In genomic region chr10:101611096-101611495, GRCh38 we compare ENCODE assay signal across 22 cellular contexts. TPM values are rescaled to one million over a fixed set of nuclear protein-coding genes. Genes with fewer than 3 reads are reported as not detected.
DNase-seq lines count a peak whose midpoint lies in the region; ATAC-seq and TF ChIP-seq lines count a peak whose summit lies in the region.
"Had no signal": no experiment of that assay in that cellular context is flagged by ENCODE, and none has a peak within 500 bp of the region (broad histone marks: within the 10 kb centered on the region; RNA-seq: fewer than 3 reads in every experiment).

No MANE protein-coding gene starts in this region.

- POLR2A ChIA-PET in Caco-2 (lab: Charles Lee): no interaction called here
- POLR2A ChIA-PET in activated CD8-positive, alpha-beta T cell treated with anti-CD3 and anti-CD28 coated beads, Interleukin-2, amount 10 ng/mL, durations not matched to agents 7 days and 5 days (lab: Charles Lee): no interaction called here

- peak overlapping the region; percentile 74 for H3K27ac Mint-ChIP-seq in activated naive CD4-positive, alpha-beta T cell treated with anti-CD3 and anti-CD28 coated beads for 36 hours
- peak overlapping the region; percentile 22 for H3K27ac Mint-ChIP-seq in Caco-2 (ENCODE audit: unreplicated experiment)
- peak overlapping the region; percentile 76 for H3K27ac Mint-ChIP-seq in activated CD8-positive, alpha-beta T cell treated with anti-CD3 and anti-CD28 coated beads, Interleukin-2, amount 10 ng/mL, durations not matched to agents 7 days and 5 days
- no peak overlapping the region for H3K27ac Mint-ChIP-seq in neural crest cell (ENCODE audit: unreplicated experiment)

- H3K36me3 Mint-ChIP-seq in activated naive CD4-positive, alpha-beta T cell treated with anti-CD3 and anti-CD28 coated beads for 36 hours (ENCODE audit: low read depth): peaks cover 2% of the 10 kb centered on the region
- H3K36me3 Mint-ChIP-seq in Caco-2 (ENCODE audit: insufficient read depth, unreplicated experiment) (no peaks in the 10 kb centered on the region), neural crest cell (ENCODE audit: low read depth) (no peaks in the 10 kb centered on the region)
- peaks cover 12% of the 10 kb centered on the region for H3K36me3 Mint-ChIP-seq in activated CD8-positive, alpha-beta T cell treated with anti-CD3 and anti-CD28 coated beads, Interleukin-2, amount 10 ng/mL, durations not matched to agents 7 days and 5 days (ENCODE audit: low read depth)

- H3K4me3 ChIP-seq in Caco-2 (ENCODE audit: low read depth, low read length): no peak overlapping the region
- H3K4me3 ChIP-seq: lower lobe of right lung, Peyer's patch, psoas muscle, testis, uterus had no signal

- intact Hi-C loops in activated naive CD4-positive, alpha-beta T cell treated with anti-CD3 and anti-CD28 coated beads for 36 hours (cut with micrococcal nuclease): no loop called here
- intact Hi-C loops in Caco-2 (cut with micrococcal nuclease; ENCODE audit: unreplicated experiment): no loop called here

- CTCF ChIA-PET in activated naive CD4-positive, alpha-beta T cell treated with anti-CD3 and anti-CD28 coated beads for 36 hours (lab: Charles Lee): interaction anchor here (1.3 kb wide), 1 partner anchor 9 kb away, joined by 4 read pairs; no protein-coding TSS in a partner anchor
- CTCF ChIA-PET in Caco-2 (lab: Charles Lee): interaction anchor here (1.2 kb wide), 1 partner anchor 8 kb away, joined by 4 read pairs; no protein-coding TSS in a partner anchor
- CTCF ChIA-PET in activated CD8-positive, alpha-beta T cell treated with anti-CD3 and anti-CD28 coated beads, Interleukin-2, amount 10 ng/mL, durations not matched to agents 7 days and 5 days (lab: Charles Lee): interaction anchor here (1.1 kb wide), 2 partner anchors 8 to 170 kb away, joined by 3 to 4 read pairs; no protein-coding TSS in a partner anchor

- H3K9me3 ChIP-seq in Caco-2: no peaks in the 10 kb centered on the region
- H3K9me3 ChIP-seq: BE2C, lower lobe of right lung, neutrophil, Peyer's patch, psoas muscle, testis, uterus had no signal

- no peaks in the 10 kb centered on the region; the same call in 1 of the 2 replicates for H3K36me3 ChIP-seq in Caco-2 (ENCODE audit: control insufficient read depth, insufficient read depth, low read length)
- H3K36me3 ChIP-seq: uterus had no signal

- H3K4me1 ChIP-seq in Caco-2: no peaks in the 10 kb centered on the region
- H3K4me1 ChIP-seq: BE2C, lower lobe of right lung, Peyer's patch, psoas muscle, uterus had no signal

- H3K4me3 Mint-ChIP-seq in activated naive CD4-positive, alpha-beta T cell treated with anti-CD3 and anti-CD28 coated beads for 36 hours: no peak overlapping the region
- H3K4me3 Mint-ChIP-seq in Caco-2 (ENCODE audit: unreplicated experiment) (no peak overlapping the region), neural crest cell (peak overlapping the region; percentile 12)
- H3K4me3 Mint-ChIP-seq in activated CD8-positive, alpha-beta T cell treated with anti-CD3 and anti-CD28 coated beads, Interleukin-2, amount 10 ng/mL, durations not matched to agents 7 days and 5 days: no peak overlapping the region

- H3K27me3 ChIP-seq in Caco-2 (replicated peaks; ENCODE audit: control insufficient read depth, insufficient read depth, low read length): no peaks in the 10 kb centered on the region
- H3K27me3 ChIP-seq: BE2C, neutrophil, Peyer's patch, testis, uterus had no signal

- no peaks in the 10 kb centered on the region for H3K27me3 Mint-ChIP-seq in activated naive CD4-positive, alpha-beta T cell treated with anti-CD3 and anti-CD28 coated beads for 36 hours (ENCODE audit: low read depth)
- H3K27me3 Mint-ChIP-seq in Caco-2 (ENCODE audit: insufficient read depth, unreplicated experiment) (no peaks in the 10 kb centered on the region), neural crest cell (ENCODE audit: low read depth) (peaks cover 3% of the 10 kb centered on the region)
- no peaks in the 10 kb centered on the region for H3K27me3 Mint-ChIP-seq in activated CD8-positive, alpha-beta T cell treated with anti-CD3 and anti-CD28 coated beads, Interleukin-2, amount 10 ng/mL, durations not matched to agents 7 days and 5 days (ENCODE audit: low read depth)

- H3K4me1 Mint-ChIP-seq in activated naive CD4-positive, alpha-beta T cell treated with anti-CD3 and anti-CD28 coated beads for 36 hours (ENCODE audit: low read depth): peaks cover 3% of the 10 kb centered on the region
- H3K4me1 Mint-ChIP-seq in Caco-2 (ENCODE audit: low read depth, unreplicated experiment) (peaks cover 8% of the 10 kb centered on the region), neural crest cell (peaks cover 20% of the 10 kb centered on the region)
- H3K4me1 Mint-ChIP-seq in activated CD8-positive, alpha-beta T cell treated with anti-CD3 and anti-CD28 coated beads, Interleukin-2, amount 10 ng/mL, durations not matched to agents 7 days and 5 days (ENCODE audit: low read depth): peaks cover 11% of the 10 kb centered on the region

- DNase-seq in activated naive CD4-positive, alpha-beta T cell treated with anti-CD3 and anti-CD28 coated beads for 36 hours: no peak
- DNase-seq in activated naive CD4-positive, alpha-beta T cell treated with Interleukin-2 at 50 U/mL for 16 hours: no peak
- DNase-seq in Caco-2: no peak
- no peak for DNase-seq in activated CD8-positive, alpha-beta T cell treated with anti-CD3 and anti-CD28 coated beads, Interleukin-2, amount 10 ng/mL, durations not matched to agents 7 days and 5 days
- DNase-seq in neural crest cell (ENCODE audit: low read depth, low spot score): no peak
- DNase-seq in kidney tubule cell (ENCODE audit: low spot score): no peak
- DNase-seq: amygdala; BE2C; lower lobe of right lung; NCI-H1092 treated with DMSO at 0.1 percent for 48 hours; NCI-H187 treated with DMSO at 0.1 percent for 48 hours; NCI-H524 treated with DMSO at 0.1 percent for 48 hours; Peyer's patch; psoas muscle; small intestine; stimulated activated CD4-positive, alpha-beta T cell treated with anti-CD3 and anti-CD28 coated beads, Interleukin-1b, Interleukin-23, amount 100 ng/mL, for 48 hours; testis; uterus had no signal

- H3K9me3 Mint-ChIP-seq in activated naive CD4-positive, alpha-beta T cell treated with anti-CD3 and anti-CD28 coated beads for 36 hours: no peaks in the 10 kb centered on the region
- H3K9me3 Mint-ChIP-seq in Caco-2 (ENCODE audit: unreplicated experiment): no peaks in the 10 kb centered on the region
- no peaks in the 10 kb centered on the region for H3K9me3 Mint-ChIP-seq in activated CD8-positive, alpha-beta T cell treated with anti-CD3 and anti-CD28 coated beads, Interleukin-2, amount 10 ng/mL, durations not matched to agents 7 days and 5 days (ENCODE audit: insufficient read depth)
- no peaks in the 10 kb centered on the region for H3K9me3 Mint-ChIP-seq in neural crest cell
- H3K9me3 Mint-ChIP-seq: activated T-helper 2 cell treated with anti-CD3 and anti-CD28 coated beads, Interferon-gamma antibody, Interleukin-2, Interleukin-4, amounts not matched to agents 10 μg/mL and 5 μg/mL and 100 μg/mL, durations not matched to agents 14 hours and 24 hours and 36 hours had no signal

- TF ChIP-seq CTCF in Caco-2 (IDR thresholded peaks at IDR 0.05; ENCODE audit: insufficient read depth in 1 of 2, low read depth in 1 of 2, low read length in 1 of 2, severe bottlenecking in 1 of 2, unreplicated experiment in 1 of 2) (no peak), neural crest cell (conservative IDR thresholded peaks at IDR 0.05) (no peak)

- no TSS peak for BruUV-seq in Caco-2 (replicated peaks; lab: Mats Ljungman, UMichigan)

- ATAC-seq in activated CD8-positive, alpha-beta T cell treated with anti-CD3 and anti-CD28 coated beads, Interleukin-2, amount 10 ng/mL, durations not matched to agents 7 days and 5 days: no peak
- ATAC-seq in GM18519 (IDR thresholded peaks at IDR 0.05; ENCODE audit: low FRiP score, unreplicated experiment) (no peak), HG02642 (IDR thresholded peaks at IDR 0.05; ENCODE audit: poor library complexity, unreplicated experiment) (no peak)
- ATAC-seq: lower lobe of right lung had no signal

RNA-seq across cellular contexts. Expression of gene DPCD, which starts 23.0 kb away (rescaled TPM):
- 10 to 100 TPM; 13.8 to 14.1 TPM for total RNA-seq in activated naive CD4-positive, alpha-beta T cell treated with anti-CD3 and anti-CD28 coated beads for 36 hours
- total RNA-seq in Caco-2 (2022): 13.1 and 14.0 TPM in 2 replicates
- total RNA-seq in activated CD8-positive, alpha-beta T cell treated with anti-CD3 and anti-CD28 coated beads, Interleukin-2, amount 10 ng/mL, durations not matched to agents 7 days and 5 days: 1 to 10 TPM; 5.1 to 6.2 TPM
- 29.6 and 35.5 TPM in 2 replicates for total RNA-seq in neural crest cell

RNA-seq across cellular contexts. Expression of gene POLL, which starts 23.0 kb away (rescaled TPM):
- 10 to 100 TPM; 28.1 to 29.0 TPM for total RNA-seq in activated naive CD4-positive, alpha-beta T cell treated with anti-CD3 and anti-CD28 coated beads for 36 hours
- 34.7 and 35.5 TPM in 2 replicates for total RNA-seq in Caco-2 (2022)
- 10 to 100 TPM; 25.3 to 28.5 TPM for total RNA-seq in activated CD8-positive, alpha-beta T cell treated with anti-CD3 and anti-CD28 coated beads, Interleukin-2, amount 10 ng/mL, durations not matched to agents 7 days and 5 days
- 30.8 and 36.3 TPM in 2 replicates for total RNA-seq in neural crest cell
